Comparison of ENCODE assay signal across 28 cellular contexts in the genomic region with DNA sequence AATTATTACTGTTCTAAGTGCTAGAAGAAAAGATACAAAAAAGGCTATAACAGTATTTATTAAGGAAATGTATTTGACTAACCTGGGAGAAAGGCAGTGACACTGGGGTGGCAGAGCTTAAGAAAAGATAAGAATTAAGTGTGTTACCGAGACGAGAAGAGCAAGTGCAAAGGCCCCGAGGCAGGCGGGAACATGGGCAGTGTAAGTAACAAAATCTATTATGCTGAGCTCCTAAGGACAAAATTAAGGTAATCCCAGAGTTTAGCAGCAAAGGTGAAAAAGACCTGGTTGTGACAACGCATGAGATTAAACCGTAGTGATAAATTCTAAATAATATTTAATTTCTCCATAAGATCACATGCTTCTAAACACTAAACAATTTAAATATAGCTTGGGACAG.
"Had no signal": no experiment of that assay in that cellular context is flagged by ENCODE, and none has a peak within 500 bp of the region (broad histone marks: within the 10 kb centered on the region; RNA-seq: fewer than 3 reads in every experiment).

No MANE protein-coding gene starts in this region.

- H3K27ac ChIP-seq: SJSA1 had no signal

- H3K9me3 Mint-ChIP-seq: activated B cell treated with CpG ODN at 0.5 μM for 24 hours; activated CD4-positive, alpha-beta memory T cell treated with anti-CD3 and anti-CD28 coated beads, Interleukin-2, amount 10 ng/mL, durations not matched to agents 7 days and 5 days; activated CD4-positive, alpha-beta T cell treated with anti-CD3 and anti-CD28 coated beads, Interleukin-2, amount 10 ng/mL, durations not matched to agents 24 days and 14 days; activated naive CD4-positive, alpha-beta T cell treated with anti-CD3 and anti-CD28 coated beads for 36 hours; activated T-cell treated with anti-CD3 and anti-CD28 coated beads, Interleukin-2, amount 50 U/mL, for 24 hours; central memory CD8-positive, alpha-beta T cell; T-helper 1 cell treated with Interleukin-12 subunit alpha and Interleukin-12 subunit beta and Interleukin-4 antibody, amounts not matched to agents 30 μg/mL and 1 μg/mL, for 36 hours had no signal

- H3K27ac Mint-ChIP-seq: activated B cell treated with CpG ODN at 0.5 μM for 24 hours; activated CD4-positive, alpha-beta memory T cell treated with anti-CD3 and anti-CD28 coated beads, Interleukin-2, amount 10 ng/mL, durations not matched to agents 7 days and 5 days; activated CD4-positive, alpha-beta T cell treated with anti-CD3 and anti-CD28 coated beads, Interleukin-2, amount 10 ng/mL, durations not matched to agents 24 days and 14 days; activated naive CD4-positive, alpha-beta T cell treated with anti-CD3 and anti-CD28 coated beads for 36 hours; activated naive CD8-positive, alpha-beta T cell; activated T-cell treated with anti-CD3 and anti-CD28 coated beads, Interleukin-2, amount 50 U/mL, for 24 hours; T-helper 1 cell treated with Interleukin-12 subunit alpha and Interleukin-12 subunit beta and Interleukin-4 antibody, amounts not matched to agents 30 μg/mL and 1 μg/mL, for 36 hours had no signal

- H3K4me3 ChIP-seq: SJSA1 had no signal

- FAIRE-seq: astrocyte, RCC 7860, TTC549 had no signal

- H3K9me3 ChIP-seq: SJSA1 had no signal

- H3K27me3 Mint-ChIP-seq: activated B cell treated with CpG ODN at 0.5 μM for 24 hours; activated CD4-positive, alpha-beta memory T cell treated with anti-CD3 and anti-CD28 coated beads, Interleukin-2, amount 10 ng/mL, durations not matched to agents 7 days and 5 days; activated CD4-positive, alpha-beta T cell treated with anti-CD3 and anti-CD28 coated beads, Interleukin-2, amount 10 ng/mL, durations not matched to agents 24 days and 14 days; activated naive CD8-positive, alpha-beta T cell; activated T-cell treated with anti-CD3 and anti-CD28 coated beads, Interleukin-2, amount 50 U/mL, for 24 hours; brain; central memory CD8-positive, alpha-beta T cell had no signal

- H3K27me3 ChIP-seq: SJSA1 had no signal

- DNase-seq: activated B cell treated with CpG ODN at 0.5 μM for 24 hours; activated CD4-positive, alpha-beta memory T cell treated with anti-CD3 and anti-CD28 coated beads, Interleukin-2, amount 10 ng/mL, durations not matched to agents 7 days and 5 days; activated CD4-positive, alpha-beta T cell treated with anti-CD3 and anti-CD28 coated beads for 1 hour; activated CD4-positive, alpha-beta T cell treated with anti-CD3 and anti-CD28 coated beads, Interleukin-2, amount 10 ng/mL, durations not matched to agents 24 days and 14 days; activated CD8-positive, alpha-beta memory T cell treated with anti-CD3 and anti-CD28 coated beads, Interleukin-2, amount 50 U/mL, for 48 hours; activated gamma-delta T cell; activated naive CD4-positive, alpha-beta T cell treated with anti-CD3 and anti-CD28 coated beads for 36 hours; activated T-cell treated with anti-CD3 and anti-CD28 coated beads, Interleukin-2, amount 50 U/mL, for 24 hours; amygdala; Karpas-422; MM.1S; NCI-H1105 treated with DMSO at 0.1 percent for 48 hours; NCI-H1436 treated with DMSO at 0.1 percent for 48 hours; NCI-H187; NCI-H2081; NCI-H446; NCI-H524; SHP77; T1000 had no signal

- H3K4me3 Mint-ChIP-seq: activated B cell treated with CpG ODN at 0.5 μM for 24 hours; activated CD4-positive, alpha-beta memory T cell treated with anti-CD3 and anti-CD28 coated beads, Interleukin-2, amount 10 ng/mL, durations not matched to agents 7 days and 5 days; activated CD4-positive, alpha-beta T cell treated with anti-CD3 and anti-CD28 coated beads, Interleukin-2, amount 10 ng/mL, durations not matched to agents 24 days and 14 days; activated naive CD4-positive, alpha-beta T cell treated with anti-CD3 and anti-CD28 coated beads for 36 hours; activated naive CD8-positive, alpha-beta T cell; activated T-cell treated with anti-CD3 and anti-CD28 coated beads, Interleukin-2, amount 50 U/mL, for 24 hours; brain; central memory CD8-positive, alpha-beta T cell; T-helper 1 cell treated with Interleukin-12 subunit alpha and Interleukin-12 subunit beta and Interleukin-4 antibody, amounts not matched to agents 30 μg/mL and 1 μg/mL, for 36 hours had no signal

- ATAC-seq: SK-N-SH treated with all-trans-retinoic acid at 6 μM for 48 hours had no signal
